13 cellular contexts compared by ENCODE assay signal in the genomic region with DNA sequence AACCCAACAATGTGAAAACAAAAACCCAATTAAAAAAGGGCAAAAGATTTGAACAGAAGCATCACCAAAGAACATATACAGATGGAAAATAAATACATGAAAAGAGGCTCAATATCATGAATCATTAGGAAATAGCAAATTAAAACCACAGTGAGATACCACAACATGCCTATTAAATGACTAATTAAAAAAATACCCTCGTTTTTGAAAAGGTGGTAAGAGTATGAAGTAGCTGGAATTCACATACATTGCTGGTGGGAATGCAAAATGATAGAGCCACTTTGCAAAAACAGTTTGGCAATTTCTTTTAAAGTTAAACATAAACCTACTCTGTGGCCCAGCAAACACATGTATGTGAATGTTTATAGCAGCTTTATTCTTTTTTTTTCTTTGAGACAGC.
DNase-seq lines count a peak whose midpoint lies in the region; ATAC-seq and TF ChIP-seq lines count a peak whose summit lies in the region.
"Had no signal": no experiment of that assay in that cellular context is flagged by ENCODE, and none has a peak within 500 bp of the region (broad histone marks: within the 10 kb centered on the region; RNA-seq: fewer than 3 reads in every experiment).

No MANE protein-coding gene starts in this region.

- H2AFZ ChIP-seq in mammary epithelial cell (ENCODE audit: low read depth, low read length) = no peak overlapping the region

- ATAC-seq in upper lobe of right lung (no peak), GM18867 (IDR thresholded peaks at IDR 0.05; ENCODE audit: unreplicated experiment) (no peak)

- peak overlapping the region; percentile 55 for H3K4me2 ChIP-seq in mammary epithelial cell (ENCODE audit: insufficient read depth, low read depth, low read length)

- H4K20me1 ChIP-seq in mammary epithelial cell (ENCODE audit: insufficient read depth, low read length) = no peaks in the 10 kb centered on the region

- CTCF ChIA-PET in mammary epithelial cell (lab: Charles Lee; ENCODE audit: low non-redundant PET) = interaction anchor here (0.7 kb wide), 1 partner anchor 144 kb away, joined by 4 read pairs; no protein-coding TSS in a partner anchor

- intact Hi-C loops in mammary epithelial cell (cut with micrococcal nuclease) (loop anchor here (1.0 to 2.0 kb wide), 4 partner anchors 42 to 144 kb away; no protein-coding TSS in a partner anchor), upper lobe of right lung (cut with DNase I) (no loop called here)

- H3K27ac ChIP-seq in mammary epithelial cell (ENCODE audit: insufficient read depth, low read depth, low read length) (no peak overlapping the region), upper lobe of right lung (no peak overlapping the region)
- H3K27ac ChIP-seq: C4-2B had no signal

- H3K4me1 ChIP-seq in mammary epithelial cell (ENCODE audit: insufficient read depth, low read length) = peaks cover 19% of the 10 kb centered on the region
- no peaks in the 10 kb centered on the region for H3K4me1 ChIP-seq in upper lobe of right lung

- H3K36me3 ChIP-seq in mammary epithelial cell (ENCODE audit: insufficient read depth, low read length) = no peaks in the 10 kb centered on the region
- no peaks in the 10 kb centered on the region for H3K36me3 ChIP-seq in upper lobe of right lung

- no peaks in the 10 kb centered on the region for H3K79me2 ChIP-seq in mammary epithelial cell (ENCODE audit: insufficient read depth, low read length)

- H3K4me3 ChIP-seq in mammary epithelial cell (replicated peaks in 1 of 3; ENCODE audit: insufficient read depth in 1 of 3, low read depth in 2 of 3, low read length in 3 of 3) (no peak overlapping the region), upper lobe of right lung (no peak overlapping the region)

- 0% methylated on average over 1 of the region's 1 CpG for WGBS in mammary epithelial cell (ENCODE audit: low coverage, missing lambda C conversion rate)

- no TSS peak for BruUV-seq in mammary epithelial cell (replicated peaks; lab: Mats Ljungman, UMichigan)

- H3K27me3 ChIP-seq in mammary epithelial cell (ENCODE audit: insufficient read depth, low read length) (no peaks in the 10 kb centered on the region), upper lobe of right lung (no peaks in the 10 kb centered on the region)

- TF ChIP-seq CTCF in mammary epithelial cell (conservative IDR thresholded peaks at IDR 0.05 in 1 of 2, IDR thresholded peaks at IDR 0.05 in 1 of 2; ENCODE audit: extremely low read depth in 1 of 2, insufficient read depth in 1 of 2, low read depth in 1 of 2, low read length in 2 of 2) (no peak), upper lobe of right lung (IDR thresholded peaks at IDR 0.05) (no peak)

- no peak overlapping the region for H3K9ac ChIP-seq in mammary epithelial cell (ENCODE audit: insufficient read depth, low read length)

- in situ Hi-C loops in mammary epithelial cell (cut with MboI; ENCODE audit: low sequenced_read_pairs in 2 of 2) = no loop called here

- dilution Hi-C loops in mammary epithelial cell (cut with HindIII; ENCODE audit: low sequenced_read_pairs) = no loop called here

- H3K9me3 ChIP-seq in mammary epithelial cell (replicated peaks; ENCODE audit: insufficient read depth, low read length) (no peaks in the 10 kb centered on the region), upper lobe of right lung (no peaks in the 10 kb centered on the region)

- DNase-seq in ELR (ENCODE audit: low read depth) = peak; percentile 76
- DNase-seq in NCI-H226 = peak; percentile 50
- DNase-seq in mammary epithelial cell = peak; percentile 76
- peak; percentile 86 for DNase-seq in kidney glomerular epithelial cell (lab: John Stamatoyannopoulos, UW)
- DNase-seq in upper lobe of right lung = no peak
- DNase-seq in Ammon's horn (ENCODE audit: low spot score) = no peak
- DNase-seq: activated naive CD4-positive, alpha-beta T cell; central memory CD4-positive, alpha-beta T cell; DMS79 treated with DMSO at 0.1 percent for 48 hours; NCI-H1694; NCI-H446 treated with DMSO at 0.1 percent for 48 hours had no signal

Comparison
In these comparisons a context has a peak if more than half of its experiments do, and no peak if none do; other contexts are left out.
1. DNase-seq: peak in ELR (single experiment), NCI-H226 (single experiment), mammary epithelial cell (single experiment) and kidney glomerular epithelial cell (single experiment); none in upper lobe of right lung (single experiment) and Ammon's horn (single experiment).